Comparison of ENCODE assay signal across 9 cellular contexts in the genomic region with DNA sequence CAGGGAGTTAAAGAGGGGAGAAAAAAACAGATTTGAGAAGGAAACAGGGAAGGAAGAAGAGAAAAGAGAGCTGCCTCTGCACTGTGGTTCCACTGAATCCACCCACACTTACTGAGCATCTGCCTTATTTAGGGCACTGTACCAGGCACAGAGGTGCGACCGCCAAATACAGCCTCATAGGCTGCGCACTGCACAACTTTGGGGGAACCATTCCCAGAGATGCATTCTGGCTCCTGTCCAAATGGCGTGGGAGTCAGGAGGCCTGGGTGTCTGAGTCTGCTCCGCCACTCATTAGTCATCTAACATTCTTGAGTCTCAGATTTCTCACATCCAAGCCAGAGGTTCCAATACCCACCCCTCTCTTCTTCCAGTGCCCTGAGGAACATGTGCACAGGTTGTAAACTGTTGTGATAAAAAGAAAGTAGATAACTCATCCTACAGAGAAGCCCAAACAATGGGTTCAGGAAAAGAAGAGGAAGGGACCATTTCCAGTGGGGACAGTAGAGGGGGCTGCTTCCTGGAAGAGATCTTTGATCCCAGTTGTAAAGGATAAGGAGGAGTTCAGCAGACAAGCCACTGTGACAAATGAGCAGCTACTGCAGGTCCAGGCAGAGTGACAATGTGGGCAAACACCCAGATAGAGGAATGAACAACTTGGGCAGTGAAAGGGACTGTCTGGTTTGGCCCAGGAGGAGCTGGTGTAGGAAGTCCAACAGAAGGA.
DNase-seq lines count a peak whose midpoint lies in the region; ATAC-seq and TF ChIP-seq lines count a peak whose summit lies in the region.
"Had no signal": no experiment of that assay in that cellular context is flagged by ENCODE, and none has a peak within 500 bp of the region (broad histone marks: within the 10 kb centered on the region; RNA-seq: fewer than 3 reads in every experiment).

No MANE protein-coding gene starts in this region.

- H3K27ac ChIP-seq in OCI-LY3 (ENCODE audit: low read length) = peak overlapping the region; percentile 48

- peaks cover 14% of the 10 kb centered on the region; the same call in 1 of the 2 replicates for H3K9me3 ChIP-seq in OCI-LY3 (ENCODE audit: insufficient read depth, low read length)

- H4K20me1 ChIP-seq in OCI-LY3 (ENCODE audit: insufficient read depth, low read length) = no peaks in the 10 kb centered on the region

- H3K9me3 Mint-ChIP-seq in chondrocyte (ENCODE audit: low read depth) = peaks cover 23% of the 10 kb centered on the region

- peaks cover 88% of the 10 kb centered on the region for H3K4me1 ChIP-seq in OCI-LY3 (ENCODE audit: low read length)

- peaks cover 72% of the 10 kb centered on the region for H3K4me1 Mint-ChIP-seq in chondrocyte (ENCODE audit: low read depth)

- H3K36me3 ChIP-seq in OCI-LY3 (replicated peaks; ENCODE audit: low read depth, low read length) = peaks cover 10% of the 10 kb centered on the region

- peaks cover 8% of the 10 kb centered on the region for H3K36me3 Mint-ChIP-seq in chondrocyte (ENCODE audit: low read depth)

- no peak for ATAC-seq in GM18909 (IDR thresholded peaks at IDR 0.05; ENCODE audit: poor library complexity, unreplicated experiment)

- no peak overlapping the region for H3K4me3 ChIP-seq in OCI-LY3 (ENCODE audit: low read length)

- peak overlapping the region; percentile 88 for H3K27ac Mint-ChIP-seq in chondrocyte (ENCODE audit: unreplicated experiment)

- no peaks in the 10 kb centered on the region for H3K27me3 Mint-ChIP-seq in chondrocyte (ENCODE audit: low read depth)

- peaks cover 8% of the 10 kb centered on the region; the same call in 1 of the 2 replicates for H3K27me3 ChIP-seq in OCI-LY3 (ENCODE audit: low read depth, low read length)

- H3K4me3 Mint-ChIP-seq in chondrocyte (ENCODE audit: unreplicated experiment) = no peak overlapping the region

- peak overlapping the region; percentile 15 for H3K4me2 ChIP-seq in OCI-LY3 (ENCODE audit: low read length)

- H2AFZ ChIP-seq in OCI-LY3 (ENCODE audit: low read depth, low read length) = no peak overlapping the region

- DNase-seq in ELF-1 (ENCODE audit: low read depth, low spot score) (peak; percentile 56), chondrocyte (ENCODE audit: low spot score) (peak; percentile 50), renal cortical epithelial cell (ENCODE audit: low read depth) (peak; percentile 96), NCI-H774 (lab: John Stamatoyannopoulos, UW) (no peak), cerebellar nuclear complex (lab: John Stamatoyannopoulos, UW) (no peak)
- DNase-seq in effector CD4-positive, alpha-beta T cell = no peak
- DNase-seq: activated gamma-delta T cell had no signal

- H3K9ac ChIP-seq in OCI-LY3 (ENCODE audit: low read length) = no peak overlapping the region; the same call in 1 of the 2 replicates

- H3K79me2 ChIP-seq in OCI-LY3 (ENCODE audit: low read length) = no peaks in the 10 kb centered on the region

- peak; percentile 24 for TF ChIP-seq CTCF in OCI-LY3 (IDR thresholded peaks at IDR 0.05; ENCODE audit: low read depth, low read length)
- peak; percentile 61 for TF ChIP-seq CTCF in chondrocyte (IDR thresholded peaks at IDR 0.05)

Comparison
In these comparisons a context has a peak if more than half of its experiments do, and no peak if none do; other contexts are left out.
1. DNase-seq: peak in ELF-1 (single experiment), chondrocyte (single experiment) and renal cortical epithelial cell (single experiment); none in NCI-H774 (single experiment), cerebellar nuclear complex (0 of 2) and effector CD4-positive, alpha-beta T cell (single experiment).